In the genomic region with DNA sequence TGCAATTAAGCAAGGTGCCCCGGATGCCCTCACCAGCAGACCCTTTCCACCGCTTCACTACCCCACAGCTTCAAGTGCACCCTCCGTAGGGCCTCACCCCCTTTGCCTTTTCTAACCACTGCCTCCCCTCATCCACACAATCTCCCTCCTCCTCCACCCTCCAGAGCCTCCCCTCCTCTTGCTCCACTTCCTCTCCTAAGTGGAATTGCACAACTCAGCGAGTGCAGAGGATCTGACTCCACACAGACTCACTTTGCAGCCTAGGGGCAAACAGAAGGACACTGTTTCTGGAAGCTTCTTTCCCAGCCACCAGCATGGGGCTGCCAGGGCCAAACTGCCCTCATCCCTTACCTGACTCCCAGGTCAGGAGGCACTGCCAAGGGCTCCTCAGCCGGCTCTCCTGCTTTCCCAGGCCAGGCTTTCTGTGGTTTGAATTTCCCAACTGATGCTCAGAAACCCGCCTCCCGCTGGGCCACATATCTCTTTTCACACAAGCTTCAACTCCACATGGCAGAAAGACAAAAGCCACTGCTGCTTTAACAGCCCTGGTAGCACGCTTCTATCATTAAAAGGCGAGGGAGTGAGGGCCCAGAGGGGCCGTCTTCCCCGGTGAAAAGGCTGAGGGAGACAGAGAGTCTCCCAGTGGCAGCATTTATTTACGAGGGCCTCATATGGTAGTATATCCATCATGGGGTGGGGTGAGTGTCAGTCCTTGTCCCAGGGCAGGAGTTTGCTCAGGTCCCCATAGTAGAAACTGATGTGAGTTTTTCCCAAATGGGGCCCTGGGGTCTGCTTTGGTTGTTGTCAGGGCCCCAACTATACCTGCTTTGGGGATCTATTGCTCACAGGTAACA, we compare ENCODE assay signal across 10 cellular contexts.
DNase-seq lines count a peak whose midpoint lies in the region; ATAC-seq and TF ChIP-seq lines count a peak whose summit lies in the region.
"Had no signal": no experiment of that assay in that cellular context is flagged by ENCODE, and none has a peak within 500 bp of the region (broad histone marks: within the 10 kb centered on the region; RNA-seq: fewer than 3 reads in every experiment).

No MANE protein-coding gene starts in this region.

- no peak overlapping the region for H3K27ac Mint-ChIP-seq in stimulated activated memory B cell treated with anti-CD40 and anti-IgM and Interleukin-4, amounts not matched to agents 10 μg/mL and 1 μg/mL and 100 μg/mL, for 72 hours
- H3K27ac Mint-ChIP-seq: B cell had no signal

- no peaks in the 10 kb centered on the region for H3K36me3 ChIP-seq in brain microvascular endothelial cell (replicated peaks)
- no peaks in the 10 kb centered on the region for H3K36me3 ChIP-seq in liver (ENCODE audit: control insufficient read depth in 4 of 4, insufficient read depth in 3 of 4, low read depth in 1 of 4, low read length in 3 of 4)
- H3K36me3 ChIP-seq: cardiac muscle cell had no signal

- no peaks in the 10 kb centered on the region for H3K9me3 Mint-ChIP-seq in stimulated activated memory B cell treated with anti-CD40 and anti-IgM and Interleukin-4, amounts not matched to agents 10 μg/mL and 1 μg/mL and 100 μg/mL, for 72 hours

- peaks cover 23% of the 10 kb centered on the region for H3K27me3 Mint-ChIP-seq in stimulated activated memory B cell treated with anti-CD40 and anti-IgM and Interleukin-4, amounts not matched to agents 10 μg/mL and 1 μg/mL and 100 μg/mL, for 72 hours

- H3K9me3 ChIP-seq in liver (ENCODE audit: control insufficient read depth in 4 of 4, low read length in 3 of 4), result no peaks in the 10 kb centered on the region

- WGBS in liver, result 67% methylated on average over 12 of the region's 12 CpGs

- H3K4me3 ChIP-seq in brain microvascular endothelial cell (ENCODE audit: low read depth, low read length) (no peak overlapping the region), liver (ENCODE audit: low read depth in 1 of 3, low read length in 3 of 3) (no peak overlapping the region)
- H3K4me3 ChIP-seq: cardiac muscle cell had no signal

- no peak overlapping the region for H3K4me3 Mint-ChIP-seq in stimulated activated memory B cell treated with anti-CD40 and anti-IgM and Interleukin-4, amounts not matched to agents 10 μg/mL and 1 μg/mL and 100 μg/mL, for 72 hours
- H3K4me3 Mint-ChIP-seq: B cell had no signal

- TF ChIP-seq CTCF in brain microvascular endothelial cell (IDR thresholded peaks at IDR 0.05; ENCODE audit: low read depth, low read length, missing control alignments) (no peak), liver (IDR thresholded peaks at IDR 0.05; ENCODE audit: low read depth, low read length, missing input control) (no peak)

- H3K36me3 Mint-ChIP-seq in stimulated activated memory B cell treated with anti-CD40 and anti-IgM and Interleukin-4, amounts not matched to agents 10 μg/mL and 1 μg/mL and 100 μg/mL, for 72 hours, result no peaks in the 10 kb centered on the region

- peaks cover 5 to 40% (median 24%) of the 10 kb centered on the region in 4 donors for H3K4me1 ChIP-seq in liver (ENCODE audit: control insufficient read depth in 4 of 4, insufficient read depth in 4 of 4, low read length in 3 of 4)

- intact Hi-C loops in Right ventricle myocardium inferior (cut with DNase I) (no loop called here), cardiac septum (cut with DNase I) (loop anchor here (1.0 kb wide), 1 partner anchor 14 kb away; no protein-coding TSS in a partner anchor)

- H3K27ac ChIP-seq in brain microvascular endothelial cell, result no peak overlapping the region
- no peak overlapping the region for H3K27ac ChIP-seq in liver (ENCODE audit: low read depth in 1 of 2, low read length in 2 of 2)
- H3K27ac ChIP-seq: cardiac muscle cell had no signal

- peak; percentile 40 for ATAC-seq in Right ventricle myocardium inferior
- no peak for ATAC-seq in stimulated activated memory B cell treated with anti-CD40 and anti-IgM and Interleukin-4, amounts not matched to agents 10 μg/mL and 1 μg/mL and 100 μg/mL, for 72 hours

- peak in 1 of 2 donors; percentile 34 for TF ChIP-seq RAD21 in liver (IDR thresholded peaks at IDR 0.05)

- in situ Hi-C loops in brain microvascular endothelial cell (cut with HindIII; ENCODE audit: low pct_ligation_motif_present, low sequenced_read_pairs), result no loop called here

- H3K4me1 Mint-ChIP-seq in stimulated activated memory B cell treated with anti-CD40 and anti-IgM and Interleukin-4, amounts not matched to agents 10 μg/mL and 1 μg/mL and 100 μg/mL, for 72 hours, result no peaks in the 10 kb centered on the region
- H3K4me1 Mint-ChIP-seq: B cell had no signal

- no peak overlapping the region for H3K9ac ChIP-seq in liver (ENCODE audit: low read depth in 1 of 2, low read length in 2 of 2)

- DNase-seq in Right ventricle myocardium inferior (ENCODE audit: missing footprints), result peak; percentile 73
- DNase-seq in cardiac septum (ENCODE audit: low spot score), result no peak
- peak; percentile 16 for DNase-seq in brain microvascular endothelial cell
- no peak for DNase-seq in DMS53 treated with DMSO at 0.1 percent for 48 hours (lab: John Stamatoyannopoulos, UW; ENCODE audit: unreplicated experiment)
- DNase-seq in cerebellar nuclear complex (lab: John Stamatoyannopoulos, UW), result no peak
- DNase-seq in GM19240 (ENCODE audit: insufficient read length, low spot score), result no peak

- peaks cover 2% of the 10 kb centered on the region for H3K27me3 ChIP-seq in brain microvascular endothelial cell (replicated peaks)
- H3K27me3 ChIP-seq in liver (ENCODE audit: control insufficient read depth in 4 of 4, insufficient read depth in 4 of 4, low read length in 3 of 4), result no peaks in the 10 kb centered on the region
- H3K27me3 ChIP-seq: cardiac muscle cell had no signal

TF ChIP-seq in liver, 16 proteins besides CTCF, POLR2A, EP300 and RAD21:
- TF ChIP-seq, protein P1, sequence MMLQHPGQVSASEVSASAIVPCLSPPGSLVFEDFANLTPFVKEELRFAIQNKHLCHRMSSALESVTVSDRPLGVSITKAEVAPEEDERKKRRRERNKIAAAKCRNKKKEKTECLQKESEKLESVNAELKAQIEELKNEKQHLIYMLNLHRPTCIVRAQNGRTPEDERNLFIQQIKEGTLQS (IDR thresholded peaks at IDR 0.05), result no peak
- TF ChIP-seq, protein P2, sequence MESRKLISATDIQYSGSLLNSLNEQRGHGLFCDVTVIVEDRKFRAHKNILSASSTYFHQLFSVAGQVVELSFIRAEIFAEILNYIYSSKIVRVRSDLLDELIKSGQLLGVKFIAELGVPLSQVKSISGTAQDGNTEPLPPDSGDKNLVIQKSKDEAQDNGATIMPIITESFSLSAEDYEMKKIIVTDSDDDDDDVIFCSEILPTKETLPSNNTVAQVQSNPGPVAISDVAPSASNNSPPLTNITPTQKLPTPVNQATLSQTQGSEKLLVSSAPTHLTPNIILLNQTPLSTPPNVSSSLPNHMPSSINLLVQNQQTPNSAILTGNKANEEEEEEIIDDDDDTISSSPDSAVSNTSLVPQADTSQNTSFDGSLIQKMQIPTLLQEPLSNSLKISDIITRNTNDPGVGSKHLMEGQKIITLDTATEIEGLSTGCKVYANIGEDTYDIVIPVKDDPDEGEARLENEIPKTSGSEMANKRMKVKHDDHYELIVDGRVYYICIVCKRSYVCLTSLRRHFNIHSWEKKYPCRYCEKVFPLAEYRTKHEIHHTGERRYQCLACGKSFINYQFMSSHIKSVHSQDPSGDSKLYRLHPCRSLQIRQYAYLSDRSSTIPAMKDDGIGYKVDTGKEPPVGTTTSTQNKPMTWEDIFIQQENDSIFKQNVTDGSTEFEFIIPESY (IDR thresholded peaks at IDR 0.05), result no peak
- no peak for TF ChIP-seq SP1 (IDR thresholded peaks at IDR 0.05)
- peak in 1 of 2 donors; percentile 29 for TF ChIP-seq HNF4A (conservative IDR thresholded peaks at IDR 0.05)
- TF ChIP-seq EGR1 (IDR thresholded peaks at IDR 0.05; ENCODE audit: low read depth in 2 of 2), result no peak
- TF ChIP-seq HNF4G (IDR thresholded peaks at IDR 0.05), result no peak
- no peak for TF ChIP-seq NR2F2 (IDR thresholded peaks at IDR 0.05)
- no peak for TF ChIP-seq YY1 (IDR thresholded peaks at IDR 0.05)
- TF ChIP-seq FOXA2 (IDR thresholded peaks at IDR 0.05), result no peak
- TF ChIP-seq, protein P3, sequence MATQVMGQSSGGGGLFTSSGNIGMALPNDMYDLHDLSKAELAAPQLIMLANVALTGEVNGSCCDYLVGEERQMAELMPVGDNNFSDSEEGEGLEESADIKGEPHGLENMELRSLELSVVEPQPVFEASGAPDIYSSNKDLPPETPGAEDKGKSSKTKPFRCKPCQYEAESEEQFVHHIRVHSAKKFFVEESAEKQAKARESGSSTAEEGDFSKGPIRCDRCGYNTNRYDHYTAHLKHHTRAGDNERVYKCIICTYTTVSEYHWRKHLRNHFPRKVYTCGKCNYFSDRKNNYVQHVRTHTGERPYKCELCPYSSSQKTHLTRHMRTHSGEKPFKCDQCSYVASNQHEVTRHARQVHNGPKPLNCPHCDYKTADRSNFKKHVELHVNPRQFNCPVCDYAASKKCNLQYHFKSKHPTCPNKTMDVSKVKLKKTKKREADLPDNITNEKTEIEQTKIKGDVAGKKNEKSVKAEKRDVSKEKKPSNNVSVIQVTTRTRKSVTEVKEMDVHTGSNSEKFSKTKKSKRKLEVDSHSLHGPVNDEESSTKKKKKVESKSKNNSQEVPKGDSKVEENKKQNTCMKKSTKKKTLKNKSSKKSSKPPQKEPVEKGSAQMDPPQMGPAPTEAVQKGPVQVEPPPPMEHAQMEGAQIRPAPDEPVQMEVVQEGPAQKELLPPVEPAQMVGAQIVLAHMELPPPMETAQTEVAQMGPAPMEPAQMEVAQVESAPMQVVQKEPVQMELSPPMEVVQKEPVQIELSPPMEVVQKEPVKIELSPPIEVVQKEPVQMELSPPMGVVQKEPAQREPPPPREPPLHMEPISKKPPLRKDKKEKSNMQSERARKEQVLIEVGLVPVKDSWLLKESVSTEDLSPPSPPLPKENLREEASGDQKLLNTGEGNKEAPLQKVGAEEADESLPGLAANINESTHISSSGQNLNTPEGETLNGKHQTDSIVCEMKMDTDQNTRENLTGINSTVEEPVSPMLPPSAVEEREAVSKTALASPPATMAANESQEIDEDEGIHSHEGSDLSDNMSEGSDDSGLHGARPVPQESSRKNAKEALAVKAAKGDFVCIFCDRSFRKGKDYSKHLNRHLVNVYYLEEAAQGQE (IDR thresholded peaks at IDR 0.05), result no peak
- TF ChIP-seq RXRA (IDR thresholded peaks at IDR 0.05), result peak in 1 of 2 donors; percentile 50
- TF ChIP-seq, protein P4, sequence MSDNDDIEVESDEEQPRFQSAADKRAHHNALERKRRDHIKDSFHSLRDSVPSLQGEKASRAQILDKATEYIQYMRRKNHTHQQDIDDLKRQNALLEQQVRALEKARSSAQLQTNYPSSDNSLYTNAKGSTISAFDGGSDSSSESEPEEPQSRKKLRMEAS (IDR thresholded peaks at IDR 0.05), result peak; percentile 33
- no peak for TF ChIP-seq TAF1 (conservative IDR thresholded peaks at IDR 0.05)
- TF ChIP-seq FOXA1 (IDR thresholded peaks at IDR 0.05), result no peak
- TF ChIP-seq JUND (IDR thresholded peaks at IDR 0.05), result no peak
- TF ChIP-seq GABPA (IDR thresholded peaks at IDR 0.05 in 1 of 2, conservative IDR thresholded peaks at IDR 0.05 in 1 of 2), result peak in 1 of 2 donors; percentile 10

Comparison
In these comparisons a context has a peak if more than half of its experiments do, and no peak if none do; other contexts are left out.
1. DNase-seq: peak in Right ventricle myocardium inferior (single experiment) and brain microvascular endothelial cell (single experiment); none in cardiac septum (single experiment), DMS53 treated with DMSO at 0.1 percent for 48 hours (single experiment), cerebellar nuclear complex (0 of 2) and GM19240 (single experiment).